In the genomic region with DNA sequence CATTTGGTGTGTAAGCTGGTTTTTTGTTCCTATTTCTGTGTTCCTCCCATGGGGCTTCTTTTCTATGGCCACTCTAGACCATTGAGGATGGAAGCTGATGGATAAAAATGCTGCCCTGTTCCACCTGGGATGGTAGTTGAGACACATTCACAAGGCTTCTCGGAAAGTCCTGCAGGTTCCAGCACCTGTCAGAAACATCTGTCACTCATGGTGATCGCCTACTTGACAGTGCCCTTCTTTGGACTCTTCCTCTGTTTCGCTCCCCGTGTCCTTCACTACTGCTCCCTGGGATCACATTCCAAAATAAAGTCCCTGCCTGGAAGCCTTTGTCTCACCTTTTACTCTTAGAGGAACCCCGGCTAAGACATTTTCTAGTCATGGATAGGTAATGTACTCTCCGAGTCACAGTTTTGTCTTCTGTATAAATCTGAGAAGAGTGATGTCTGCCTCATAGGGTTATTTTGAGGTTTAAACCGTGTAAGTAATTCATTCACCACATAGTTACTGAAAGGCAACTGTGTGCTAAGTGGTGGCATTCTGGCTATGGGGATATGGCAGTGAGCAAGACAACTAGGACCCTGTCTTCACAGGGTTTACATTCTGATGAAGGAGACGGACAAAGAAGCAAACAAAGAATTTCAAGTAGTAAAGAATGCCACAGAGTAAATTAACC, we compare ENCODE assay signal across 19 cellular contexts. TPM values are rescaled to one million over a fixed set of nuclear protein-coding genes. Genes with fewer than 3 reads are reported as not detected.
A peak's percentile ranks its signal among the peaks of the same experiment; 100 is the strongest.
DNase-seq lines count a peak whose midpoint lies in the region; ATAC-seq, FAIRE-seq and TF ChIP-seq lines count a peak whose summit lies in the region.
"Had no signal": no experiment of that assay in that cellular context is flagged by ENCODE, and none has a peak within 500 bp of the region (broad histone marks: within the 10 kb centered on the region; RNA-seq: fewer than 3 reads in every experiment).

No MANE protein-coding gene starts in this region.

- H3K9me3 ChIP-seq in MG63: peaks cover 3% of the 10 kb centered on the region; the same call in 1 of the 2 replicates
- H3K9me3 ChIP-seq: gastroesophageal sphincter, right lobe of liver, upper lobe of right lung had no signal

- peak overlapping the region; percentile 1 for H3K4me3 Mint-ChIP-seq in activated naive CD4-positive, alpha-beta T cell treated with anti-CD3 and anti-CD28 coated beads for 36 hours
- H3K4me3 Mint-ChIP-seq in activated naive CD4-positive, alpha-beta T cell treated with anti-CD3 and anti-CD28 coated beads, Interleukin-2, amount 10 ng/mL, durations not matched to agents 7 days and 5 days: no peak overlapping the region
- H3K4me3 Mint-ChIP-seq in central memory CD8-positive, alpha-beta T cell: peak overlapping the region; percentile 44
- peak overlapping the region; percentile 53 for H3K4me3 Mint-ChIP-seq in stimulated activated effector memory CD8-positive, alpha-beta T cell treated with anti-CD3 and anti-CD28 coated beads, Interleukin-12 subunit alpha, Interleukin-12 subunit beta, amount 100 ng/mL, for 72 hours
- H3K4me3 Mint-ChIP-seq: dendritic cell treated with granulocyte-macrophage colony-stimulating factor and Interleukin-4, amounts not matched to agents 40 ng/mL and 50 ng/mL, for 4 days had no signal

- intact Hi-C loops in activated naive CD4-positive, alpha-beta T cell treated with anti-CD3 and anti-CD28 coated beads for 36 hours (cut with micrococcal nuclease): no loop called here

- ATAC-seq in central memory CD8-positive, alpha-beta T cell (replicated peaks; ENCODE audit: extremely low read depth, poor library complexity, severe bottlenecking): no peak
- ATAC-seq in stimulated activated effector memory CD8-positive, alpha-beta T cell treated with anti-CD3 and anti-CD28 coated beads, Interleukin-12 subunit alpha, Interleukin-12 subunit beta, amount 100 ng/mL, for 72 hours: peak; percentile 69
- ATAC-seq: gastroesophageal sphincter, GM12878, HCT116, left lobe of liver, right lobe of liver, upper lobe of right lung had no signal

- CTCF ChIA-PET in activated naive CD4-positive, alpha-beta T cell treated with anti-CD3 and anti-CD28 coated beads for 36 hours (lab: Charles Lee): interaction anchor here (1.0 to 1.2 kb wide), 3 partner anchors 15 to 104 kb away, joined by 3 to 5 read pairs (median 3); a partner anchor contains a TSS
- CTCF ChIA-PET in activated naive CD4-positive, alpha-beta T cell treated with anti-CD3 and anti-CD28 coated beads, Interleukin-2, amount 10 ng/mL, durations not matched to agents 7 days and 5 days (lab: Charles Lee): no interaction called here

- TF ChIP-seq POLR2A in GM12891 (IDR thresholded peaks at IDR 0.05; ENCODE audit: low read depth, low read length): no peak

- peak; percentile 58 for FAIRE-seq in GM12891 (lab: Jason Lieb, UNC)
- FAIRE-seq: G401.6, GM12878 had no signal

- no peaks in the 10 kb centered on the region for H3K27me3 Mint-ChIP-seq in activated naive CD4-positive, alpha-beta T cell treated with anti-CD3 and anti-CD28 coated beads for 36 hours (ENCODE audit: low read depth)
- no peaks in the 10 kb centered on the region for H3K27me3 Mint-ChIP-seq in activated naive CD4-positive, alpha-beta T cell treated with anti-CD3 and anti-CD28 coated beads, Interleukin-2, amount 10 ng/mL, durations not matched to agents 7 days and 5 days
- H3K27me3 Mint-ChIP-seq in central memory CD8-positive, alpha-beta T cell: no peaks in the 10 kb centered on the region
- H3K27me3 Mint-ChIP-seq: dendritic cell treated with granulocyte-macrophage colony-stimulating factor and Interleukin-4, amounts not matched to agents 40 ng/mL and 50 ng/mL, for 4 days had no signal

- no peaks in the 10 kb centered on the region for H3K27me3 ChIP-seq in MG63
- H3K27me3 ChIP-seq: gastroesophageal sphincter, right lobe of liver, upper lobe of right lung had no signal

- H3K27ac Mint-ChIP-seq in activated naive CD4-positive, alpha-beta T cell treated with anti-CD3 and anti-CD28 coated beads for 36 hours: peak overlapping the region; percentile 74
- H3K27ac Mint-ChIP-seq in activated naive CD4-positive, alpha-beta T cell treated with anti-CD3 and anti-CD28 coated beads, Interleukin-2, amount 10 ng/mL, durations not matched to agents 7 days and 5 days: no peak overlapping the region
- H3K27ac Mint-ChIP-seq in central memory CD8-positive, alpha-beta T cell (ENCODE audit: low read depth): peak overlapping the region; percentile 92
- H3K27ac Mint-ChIP-seq in stimulated activated effector memory CD8-positive, alpha-beta T cell treated with anti-CD3 and anti-CD28 coated beads, Interleukin-12 subunit alpha, Interleukin-12 subunit beta, amount 100 ng/mL, for 72 hours: peak overlapping the region; percentile 56
- H3K27ac Mint-ChIP-seq: dendritic cell treated with granulocyte-macrophage colony-stimulating factor and Interleukin-4, amounts not matched to agents 40 ng/mL and 50 ng/mL, for 4 days had no signal

- no peak for DNase-seq in activated naive CD4-positive, alpha-beta T cell treated with anti-CD3 and anti-CD28 coated beads for 36 hours
- no peak for DNase-seq in activated naive CD4-positive, alpha-beta T cell treated with anti-CD3 and anti-CD28 coated beads, Interleukin-2, amount 10 ng/mL, durations not matched to agents 7 days and 5 days
- no peak for DNase-seq in GM12891 (ENCODE audit: insufficient read length, low spot score)
- DNase-seq in central memory CD8-positive, alpha-beta T cell (ENCODE audit: low spot score in 2 of 2): no peak
- peak in 1 of 2 donors; percentile 49 for DNase-seq in stimulated activated effector memory CD8-positive, alpha-beta T cell treated with anti-CD3 and anti-CD28 coated beads, Interleukin-12 subunit alpha, Interleukin-12 subunit beta, amount 100 ng/mL, for 72 hours (ENCODE audit: low spot score in 2 of 2)
- DNase-seq in MG63: no peak
- DNase-seq in NCI-H1105 (lab: John Stamatoyannopoulos, UW): no peak
- no peak for DNase-seq in cerebellum (ENCODE audit: low spot score)
- DNase-seq: NCI-H2029, right lobe of liver, upper lobe of right lung had no signal

- peaks cover 89% of the 10 kb centered on the region for H3K4me1 Mint-ChIP-seq in activated naive CD4-positive, alpha-beta T cell treated with anti-CD3 and anti-CD28 coated beads for 36 hours (ENCODE audit: low read depth)
- peaks cover 94% of the 10 kb centered on the region for H3K4me1 Mint-ChIP-seq in activated naive CD4-positive, alpha-beta T cell treated with anti-CD3 and anti-CD28 coated beads, Interleukin-2, amount 10 ng/mL, durations not matched to agents 7 days and 5 days
- H3K4me1 Mint-ChIP-seq in central memory CD8-positive, alpha-beta T cell: peaks cover 95% of the 10 kb centered on the region
- peaks cover 93% of the 10 kb centered on the region for H3K4me1 Mint-ChIP-seq in stimulated activated effector memory CD8-positive, alpha-beta T cell treated with anti-CD3 and anti-CD28 coated beads, Interleukin-12 subunit alpha, Interleukin-12 subunit beta, amount 100 ng/mL, for 72 hours

- H3K9me3 Mint-ChIP-seq in activated naive CD4-positive, alpha-beta T cell treated with anti-CD3 and anti-CD28 coated beads for 36 hours: no peaks in the 10 kb centered on the region
- H3K9me3 Mint-ChIP-seq in activated naive CD4-positive, alpha-beta T cell treated with anti-CD3 and anti-CD28 coated beads, Interleukin-2, amount 10 ng/mL, durations not matched to agents 7 days and 5 days: peaks cover 3% of the 10 kb centered on the region
- no peaks in the 10 kb centered on the region for H3K9me3 Mint-ChIP-seq in central memory CD8-positive, alpha-beta T cell
- peaks cover 6% of the 10 kb centered on the region for H3K9me3 Mint-ChIP-seq in stimulated activated effector memory CD8-positive, alpha-beta T cell treated with anti-CD3 and anti-CD28 coated beads, Interleukin-12 subunit alpha, Interleukin-12 subunit beta, amount 100 ng/mL, for 72 hours
- H3K9me3 Mint-ChIP-seq: dendritic cell treated with granulocyte-macrophage colony-stimulating factor and Interleukin-4, amounts not matched to agents 40 ng/mL and 50 ng/mL, for 4 days had no signal

- H3K36me3 ChIP-seq in MG63: peaks cover 4% of the 10 kb centered on the region
- H3K36me3 ChIP-seq: gastroesophageal sphincter, right lobe of liver, upper lobe of right lung had no signal

- H3K4me3 ChIP-seq in MG63: no peak overlapping the region
- H3K4me3 ChIP-seq: gastroesophageal sphincter, GM12878, right lobe of liver, upper lobe of right lung had no signal

- no peaks in the 10 kb centered on the region for H3K36me3 Mint-ChIP-seq in activated naive CD4-positive, alpha-beta T cell treated with anti-CD3 and anti-CD28 coated beads for 36 hours (ENCODE audit: low read depth)
- H3K36me3 Mint-ChIP-seq in activated naive CD4-positive, alpha-beta T cell treated with anti-CD3 and anti-CD28 coated beads, Interleukin-2, amount 10 ng/mL, durations not matched to agents 7 days and 5 days: peaks cover 54% of the 10 kb centered on the region
- peaks cover 8% of the 10 kb centered on the region for H3K36me3 Mint-ChIP-seq in central memory CD8-positive, alpha-beta T cell (ENCODE audit: insufficient read depth)
- peaks cover 17% of the 10 kb centered on the region for H3K36me3 Mint-ChIP-seq in stimulated activated effector memory CD8-positive, alpha-beta T cell treated with anti-CD3 and anti-CD28 coated beads, Interleukin-12 subunit alpha, Interleukin-12 subunit beta, amount 100 ng/mL, for 72 hours

TF ChIP-seq in GM12891, 5 proteins besides CTCF, POLR2A, EP300 and RAD21:
- TF ChIP-seq PAX5 (IDR thresholded peaks at IDR 0.05; ENCODE audit: insufficient read depth, low read length, severe bottlenecking) (no peak), POU2F2 (IDR thresholded peaks at IDR 0.05; ENCODE audit: low read depth, low read length) (no peak), TAF1 (IDR thresholded peaks at IDR 0.05; ENCODE audit: low read depth, low read length) (no peak), SPI1 (IDR thresholded peaks at IDR 0.05; ENCODE audit: low read depth, low read length) (no peak), POLR2AphosphoS5 (IDR thresholded peaks at IDR 0.05; ENCODE audit: low read depth, low read length) (no peak)

RNA-seq across cellular contexts. Expression of a gene that starts 21.0 kb away (rescaled TPM):
- total RNA-seq in activated naive CD4-positive, alpha-beta T cell treated with anti-CD3 and anti-CD28 coated beads for 36 hours: 10 to 100 TPM; 43.4 to 44.9 TPM
- polyA plus RNA-seq in GM12891 (2012; ENCODE audit: low read depth, missing spikeins): 20.5 TPM
- total RNA-seq in MG63 (2014; rRNA removed; shearing (Covaris generic); ENCODE audit: low replicate concordance): 80.9 and 92.4 TPM in 2 replicates
- total RNA-seq in cerebellum: 25.5 TPM

RNA-seq across cellular contexts. Expression of a gene that starts 36.5 kb away (rescaled TPM):
- total RNA-seq in activated naive CD4-positive, alpha-beta T cell treated with anti-CD3 and anti-CD28 coated beads for 36 hours: 1 to 10 TPM; 2.4 TPM
- polyA plus RNA-seq in GM12891 (2012; ENCODE audit: low read depth, missing spikeins): 2.3 TPM
- not detected in 2 replicates for total RNA-seq in MG63 (2014; rRNA removed; shearing (Covaris generic); ENCODE audit: low replicate concordance)
- not detected for total RNA-seq in cerebellum
- total RNA-seq: epithelial cell of proximal tubule, gastroesophageal sphincter, NCI-H460 had no signal
